Comparison of ENCODE assay signal across 1 cellular context in genomic region chr5:40991168-40991980, GRCh38.
A peak's percentile ranks its signal among the peaks of the same experiment; 100 is the strongest.
TF ChIP-seq lines count a peak whose summit lies in the region.

No MANE protein-coding gene starts in this region.

TF ChIP-seq in HepG2, 621 proteins besides CTCF, POLR2A, EP300 and RAD21 (continued from another document and continues in another):
- TF ChIP-seq ZFP36 (IDR thresholded peaks at IDR 0.05; ENCODE audit: borderline replicate concordance, low read depth, low read length, partially characterized antibody) (no peak), DBP (CRISPR knock-in tag; IDR thresholded peaks at IDR 0.05; ENCODE audit: not compliant biosample characterization) (no peak), ZNF883 (CRISPR knock-in tag; IDR thresholded peaks at IDR 0.05; ENCODE audit: not compliant biosample characterization) (no peak), JDP2 (CRISPR knock-in tag; IDR thresholded peaks at IDR 0.05; ENCODE audit: borderline replicate concordance) (no peak), MAF1 (CRISPR knock-in tag; IDR thresholded peaks at IDR 0.05; ENCODE audit: borderline replicate concordance) (no peak), ZNF160 (CRISPR knock-in tag; IDR thresholded peaks at IDR 0.05) (peak; percentile 60), TBX3 (IDR thresholded peaks at IDR 0.05; ENCODE audit: borderline replicate concordance) (no peak), NCOA2 (CRISPR knock-in tag; IDR thresholded peaks at IDR 0.05) (peak; percentile 96), RNF219 (CRISPR knock-in tag; IDR thresholded peaks at IDR 0.05) (no peak), ZNF282 (IDR thresholded peaks at IDR 0.05; ENCODE audit: partially characterized antibody) (no peak), ZNF891 (CRISPR knock-in tag; IDR thresholded peaks at IDR 0.05) (no peak), TAF1 (CRISPR knock-in tag; IDR thresholded peaks at IDR 0.05) (no peak), NBN (conservative IDR thresholded peaks at IDR 0.05) (no peak), TFE3 (CRISPR knock-in tag; IDR thresholded peaks at IDR 0.05) (peak; percentile 55; the same call in 1 of the 2 replicates), KLF15 (CRISPR knock-in tag; IDR thresholded peaks at IDR 0.05; ENCODE audit: borderline replicate concordance) (no peak), FOXK1 (CRISPR knock-in tag; IDR thresholded peaks at IDR 0.05; ENCODE audit: borderline replicate concordance, low read depth) (peak; percentile 51; the same call in 1 of the 2 replicates), MED1 (CRISPR knock-in tag; IDR thresholded peaks at IDR 0.05) (peak; percentile 91), ZNF362 (CRISPR knock-in tag; IDR thresholded peaks at IDR 0.05; ENCODE audit: borderline replicate concordance) (peak; percentile 97), MZF1 (CRISPR knock-in tag; IDR thresholded peaks at IDR 0.05; ENCODE audit: borderline replicate concordance) (no peak), PRDM4 (CRISPR knock-in tag; IDR thresholded peaks at IDR 0.05; ENCODE audit: borderline replicate concordance) (no peak), ZFAT (CRISPR knock-in tag; conservative IDR thresholded peaks at IDR 0.05) (no peak), SSRP1 (CRISPR knock-in tag; IDR thresholded peaks at IDR 0.05) (no peak), DZIP1 (CRISPR knock-in tag; IDR thresholded peaks at IDR 0.05) (no peak), EEA1 (CRISPR knock-in tag; IDR thresholded peaks at IDR 0.05; ENCODE audit: borderline replicate concordance) (no peak), PHF21A (CRISPR knock-in tag; IDR thresholded peaks at IDR 0.05) (peak; percentile 94), ZKSCAN1 (IDR thresholded peaks at IDR 0.05; ENCODE audit: low read length) (no peak), ZNF720 (CRISPR knock-in tag; IDR thresholded peaks at IDR 0.05) (no peak), ZNF761 (CRISPR knock-in tag; conservative IDR thresholded peaks at IDR 0.05) (0 out of 2 replicates have a peak, but pooled peaks have one; percentile 57), ZFYVE20 (CRISPR knock-in tag; IDR thresholded peaks at IDR 0.05; ENCODE audit: borderline replicate concordance, low read depth) (no peak), ZFP37 (CRISPR knock-in tag; IDR thresholded peaks at IDR 0.05; ENCODE audit: borderline replicate concordance) (no peak), MBD4 (IDR thresholded peaks at IDR 0.05; ENCODE audit: borderline replicate concordance, low read length) (peak; percentile 69; the same call in 1 of the 2 replicates), HHEX (CRISPR knock-in tag; IDR thresholded peaks at IDR 0.05) (no peak), ZNF33B (CRISPR knock-in tag; IDR thresholded peaks at IDR 0.05) (no peak), ZEB1 (IDR thresholded peaks at IDR 0.05; ENCODE audit: insufficient replicate concordance, low read depth) (no peak), ZMYM3 (CRISPR knock-in tag; IDR thresholded peaks at IDR 0.05) (peak; percentile 67; the same call in 1 of the 2 replicates), KLF13 (CRISPR knock-in tag; IDR thresholded peaks at IDR 0.05) (no peak), HIC2 (CRISPR knock-in tag; IDR thresholded peaks at IDR 0.05; ENCODE audit: low read depth) (no peak), ZNF335 (CRISPR knock-in tag; IDR thresholded peaks at IDR 0.05) (peak; percentile 47; the same call in 1 of the 2 replicates), TCF7 (IDR thresholded peaks at IDR 0.05; ENCODE audit: low read depth) (peak; percentile 87), TRIM22 (IDR thresholded peaks at IDR 0.05) (no peak), IKZF5 (CRISPR knock-in tag; IDR thresholded peaks at IDR 0.05) (peak; percentile 78), ZNF713 (CRISPR knock-in tag; IDR thresholded peaks at IDR 0.05) (no peak), CENPBD1 (CRISPR knock-in tag; IDR thresholded peaks at IDR 0.05; ENCODE audit: borderline replicate concordance, low read depth) (no peak), REXO4 (CRISPR knock-in tag; IDR thresholded peaks at IDR 0.05; ENCODE audit: borderline replicate concordance) (no peak), HDAC1 (CRISPR knock-in tag; IDR thresholded peaks at IDR 0.05) (peak; percentile 72), ZFP82 (CRISPR knock-in tag; IDR thresholded peaks at IDR 0.05; ENCODE audit: borderline replicate concordance) (no peak), UBTF (CRISPR knock-in tag; IDR thresholded peaks at IDR 0.05) (0 out of 2 replicates have a peak, but pooled peaks have one; percentile 16), SP2 (CRISPR knock-in tag; IDR thresholded peaks at IDR 0.05) (no peak), SALL1 (CRISPR knock-in tag; IDR thresholded peaks at IDR 0.05) (peak; percentile 86; the same call in 1 of the 2 replicates)
